ENCODE assay signal across 12 cellular contexts in genomic region chr1:214404154-214404553, GRCh38.
DNase-seq lines count a peak whose midpoint lies in the region; ATAC-seq and TF ChIP-seq lines count a peak whose summit lies in the region.
"Had no signal": no experiment of that assay in that cellular context is flagged by ENCODE, and none has a peak within 500 bp of the region (broad histone marks: within the 10 kb centered on the region; RNA-seq: fewer than 3 reads in every experiment).

No MANE protein-coding gene starts in this region.

- H3K36me3 ChIP-seq in Karpas-422 (ENCODE audit: insufficient read depth, low read length), result no peaks in the 10 kb centered on the region; the same call in 1 of the 2 replicates
- peaks cover 27% of the 10 kb centered on the region for H3K36me3 ChIP-seq in mammary epithelial cell (ENCODE audit: insufficient read depth, low read length)

- WGBS in mammary epithelial cell (ENCODE audit: low coverage, missing lambda C conversion rate), result 55% methylated on average over 4 of the region's 4 CpGs

- H3K4me3 ChIP-seq in Karpas-422 (ENCODE audit: low read length) (peak overlapping the region; percentile 14; the same call in 1 of the 2 replicates), mammary epithelial cell (replicated peaks in 1 of 3; ENCODE audit: insufficient read depth in 1 of 3, low read depth in 2 of 3, low read length in 3 of 3) (no peak overlapping the region)

- H3K27ac ChIP-seq in Karpas-422 (ENCODE audit: low read length) (peak overlapping the region; percentile 34; the same call in 1 of the 2 replicates), mammary epithelial cell (ENCODE audit: insufficient read depth, low read depth, low read length) (peak overlapping the region; percentile 95)

- ATAC-seq in GM21447 (IDR thresholded peaks at IDR 0.05; ENCODE audit: unreplicated experiment), result peak; percentile 84
- ATAC-seq in GM21717 (IDR thresholded peaks at IDR 0.05; ENCODE audit: unreplicated experiment), result no peak

- intact Hi-C loops in mammary epithelial cell (cut with micrococcal nuclease), result no loop called here

- in situ Hi-C loops in mammary epithelial cell (cut with MboI; ENCODE audit: low sequenced_read_pairs in 2 of 2), result no loop called here
- in situ Hi-C loops in G401 (cut with HindIII; ENCODE audit: low sequenced_read_pairs), result no loop called here

- H3K9ac ChIP-seq in Karpas-422 (ENCODE audit: low read length) (no peak overlapping the region), mammary epithelial cell (ENCODE audit: insufficient read depth, low read length) (peak overlapping the region; percentile 66)

- H3K27me3 ChIP-seq in Karpas-422 (ENCODE audit: low read length) (no peaks in the 10 kb centered on the region), mammary epithelial cell (ENCODE audit: insufficient read depth, low read length) (no peaks in the 10 kb centered on the region)

- peak overlapping the region; percentile 53 for H3K4me2 ChIP-seq in Karpas-422 (ENCODE audit: low read depth, low read length, poor library complexity, severe bottlenecking)
- H3K4me2 ChIP-seq in mammary epithelial cell (ENCODE audit: insufficient read depth, low read depth, low read length), result peak overlapping the region; percentile 54

- BruUV-seq in mammary epithelial cell (replicated peaks; lab: Mats Ljungman, UMichigan), result no TSS peak

- H3K79me2 ChIP-seq in Karpas-422 (ENCODE audit: low read length) (no peaks in the 10 kb centered on the region), mammary epithelial cell (ENCODE audit: insufficient read depth, low read length) (peaks cover 66% of the 10 kb centered on the region)

- DNase-seq in AG08395 (ENCODE audit: low spot score) (peak; percentile 26), Karpas-422 (peak; percentile 63), mammary epithelial cell (peak; percentile 77), NCI-H1436 treated with DMSO at 0.1 percent for 48 hours (lab: John Stamatoyannopoulos, UW) (no peak), G401 (ENCODE audit: low spot score) (no peak), hypothalamus (lab: John Stamatoyannopoulos, UW) (no peak)
- DNase-seq: activated T-cell treated with anti-CD3 and anti-CD28 coated beads, Interleukin-2, amount 50 U/mL, for 24 hours; CD8-positive, alpha-beta memory T cell; NCI-H748 treated with DMSO at 0.1 percent for 48 hours; trophoblast cell had no signal

- H4K20me1 ChIP-seq in Karpas-422 (ENCODE audit: insufficient read depth, low read depth, low read length) (no peaks in the 10 kb centered on the region), mammary epithelial cell (ENCODE audit: insufficient read depth, low read length) (no peaks in the 10 kb centered on the region)

- H2AFZ ChIP-seq in Karpas-422 (ENCODE audit: low read length) (peak overlapping the region; percentile 55), mammary epithelial cell (ENCODE audit: low read depth, low read length) (no peak overlapping the region)

- no peaks in the 10 kb centered on the region for H3K9me3 ChIP-seq in Karpas-422 (ENCODE audit: low read length)
- H3K9me3 ChIP-seq in mammary epithelial cell (replicated peaks; ENCODE audit: insufficient read depth, low read length), result no peaks in the 10 kb centered on the region

- H3K9me2 ChIP-seq in Karpas-422 (replicated peaks; ENCODE audit: insufficient read depth, low read length), result no peaks in the 10 kb centered on the region

- no peak for TF ChIP-seq CTCF in mammary epithelial cell (conservative IDR thresholded peaks at IDR 0.05 in 1 of 2, IDR thresholded peaks at IDR 0.05 in 1 of 2; ENCODE audit: extremely low read depth in 1 of 2, insufficient read depth in 1 of 2, low read depth in 1 of 2, low read length in 2 of 2)

- CTCF ChIA-PET in mammary epithelial cell (lab: Charles Lee; ENCODE audit: low non-redundant PET), result interaction anchor here (0.7 kb wide), 1 partner anchor 182 kb away, joined by 3 read pairs; no protein-coding TSS in a partner anchor

- H3K4me1 ChIP-seq in Karpas-422 (ENCODE audit: low read length) (peaks cover 28% of the 10 kb centered on the region), mammary epithelial cell (ENCODE audit: insufficient read depth, low read length) (peaks cover 34% of the 10 kb centered on the region)

- dilution Hi-C loops in mammary epithelial cell (cut with HindIII; ENCODE audit: low sequenced_read_pairs), result no loop called here

Comparison
In these comparisons a context has a peak if more than half of its experiments do, and no peak if none do; other contexts are left out.
1. DNase-seq: peak in AG08395 (single experiment), Karpas-422 (single experiment) and mammary epithelial cell (single experiment); none in NCI-H1436 treated with DMSO at 0.1 percent for 48 hours (single experiment), G401 (single experiment) and hypothalamus (0 of 51).